ENCODE assay signal across 8 cellular contexts in genomic region chr1:43531453-43531905, GRCh38. TPM values are rescaled to one million over a fixed set of nuclear protein-coding genes. Genes with fewer than 3 reads are reported as not detected.
A peak's percentile ranks its signal among the peaks of the same experiment; 100 is the strongest.
DNase-seq lines count a peak whose midpoint lies in the region; ATAC-seq, FAIRE-seq and TF ChIP-seq lines count a peak whose summit lies in the region.

No MANE protein-coding gene starts in this region.

- peaks cover 40% of the 10 kb centered on the region for H3K27me3 Mint-ChIP-seq in activated CD8-positive, alpha-beta T cell treated with anti-CD3 and anti-CD28 coated beads, Interleukin-2, amount 10 ng/mL, durations not matched to agents 7 days and 5 days (ENCODE audit: low read depth)

- H3K27me3 ChIP-seq in AG04450 (ENCODE audit: control insufficient read depth, insufficient read depth, low read length) (no peaks in the 10 kb centered on the region), heart right ventricle (peaks cover 0 to 38% (median 6%) of the 10 kb centered on the region in 7 donors), psoas muscle (ENCODE audit: insufficient read depth in 3 of 3, low read length in 2 of 3) (peaks cover 0 to 23% (median 3%) of the 10 kb centered on the region in 3 donors)

- TF ChIP-seq CTCF in AG04450 (IDR thresholded peaks at IDR 0.05; ENCODE audit: low read depth, low read length) (no peak), heart right ventricle (IDR thresholded peaks at IDR 0.05) (no peak), psoas muscle (IDR thresholded peaks at IDR 0.05) (no peak)

- H3K36me3 ChIP-seq in heart right ventricle (no peaks in the 10 kb centered on the region), psoas muscle (ENCODE audit: insufficient read depth in 1 of 2, low read depth in 1 of 2) (no peaks in the 10 kb centered on the region)

- peak overlapping the region; percentile 70 for H3K4me3 Mint-ChIP-seq in activated CD8-positive, alpha-beta T cell treated with anti-CD3 and anti-CD28 coated beads, Interleukin-2, amount 10 ng/mL, durations not matched to agents 7 days and 5 days

- 1% methylated on average over 50 to 63 of the region's 63 CpGs for WGBS in heart right ventricle, 2 donors
- WGBS in psoas muscle, 3 donors = 1 to 8% (median 2%) methylated on average over 23 to 63 of the region's 63 CpGs

- peak; percentile 17 for ATAC-seq in activated CD8-positive, alpha-beta T cell treated with anti-CD3 and anti-CD28 coated beads, Interleukin-2, amount 10 ng/mL, durations not matched to agents 7 days and 5 days
- ATAC-seq in heart right ventricle (peak in 3 of 8 donors; percentile 8 to 30 (median 29)), psoas muscle (peak in 3 of 4 donors; percentile 16 to 19 (median 17)), HG03025 (IDR thresholded peaks at IDR 0.05; ENCODE audit: low FRiP score, unreplicated experiment) (no peak), GM21576 (IDR thresholded peaks at IDR 0.05; ENCODE audit: unreplicated experiment) (no peak)

- no peak for FAIRE-seq in H54 (lab: Jason Lieb, UNC)

- DNase-seq in AG04450 (ENCODE audit: low read depth, low spot score) (no peak), H54 (ENCODE audit: insufficient read length, low spot score) (peak; percentile 41), heart right ventricle (no peak), psoas muscle (peak in 1 of 2 donors; percentile 35), inferior parietal cortex (ENCODE audit: extremely low spot score) (no peak)
- DNase-seq in activated CD8-positive, alpha-beta T cell treated with anti-CD3 and anti-CD28 coated beads, Interleukin-2, amount 10 ng/mL, durations not matched to agents 7 days and 5 days = no peak

- intact Hi-C loops in heart right ventricle (cut with DNase I) = loop anchor here in 6 of 10 donors (5.0 to 10.0 kb wide), 6 partner anchors 113 to 516 kb away; partner anchors contain the start of genes KDM4A (in 4 of the 6) and ARTN (in 1 of the 6)
- intact Hi-C loops in psoas muscle (cut with DNase I) = loop anchor here in 1 of 2 donors (5.0 to 10.0 kb wide), 2 partner anchors 116 to 413 kb away; partner anchors contain the start of gene IPO13

- H3K27ac ChIP-seq in AG04450 (ENCODE audit: low read depth, low read length) (no peak overlapping the region), heart right ventricle (no peak overlapping the region), psoas muscle (no peak overlapping the region)

- TF ChIP-seq POLR2A in H54 (IDR thresholded peaks at IDR 0.05; ENCODE audit: low read depth, low read length) = 0 out of 2 replicates have a peak, but pooled peaks have one; percentile 14

- H3K4me1 Mint-ChIP-seq in activated CD8-positive, alpha-beta T cell treated with anti-CD3 and anti-CD28 coated beads, Interleukin-2, amount 10 ng/mL, durations not matched to agents 7 days and 5 days (ENCODE audit: low read depth) = peaks cover 20% of the 10 kb centered on the region

- POLR2A ChIA-PET in AG04450 (lab: Yijun Ruan, JAX) = no interaction called here
- POLR2A ChIA-PET in activated CD8-positive, alpha-beta T cell treated with anti-CD3 and anti-CD28 coated beads, Interleukin-2, amount 10 ng/mL, durations not matched to agents 7 days and 5 days (lab: Charles Lee) = no interaction called here

- peaks cover 0 to 20% (median 11%) of the 10 kb centered on the region in 9 donors for H3K4me1 ChIP-seq in heart right ventricle
- peaks cover 8% of the 10 kb centered on the region for H3K4me1 ChIP-seq in psoas muscle

- H3K4me3 ChIP-seq in AG04450 (ENCODE audit: low read depth, low read length) (peak overlapping the region; percentile 78), heart right ventricle (peak overlapping the region in 9 of 10 donors; percentile 52 to 80 (median 64)), psoas muscle (peak overlapping the region; percentile 69)

- H3K9me3 Mint-ChIP-seq in activated CD8-positive, alpha-beta T cell treated with anti-CD3 and anti-CD28 coated beads, Interleukin-2, amount 10 ng/mL, durations not matched to agents 7 days and 5 days (ENCODE audit: insufficient read depth) = no peaks in the 10 kb centered on the region

- H3K9me3 ChIP-seq in AG04450 (ENCODE audit: control insufficient read depth, insufficient read depth, low read length) (no peaks in the 10 kb centered on the region; the same call in 1 of the 2 replicates), heart right ventricle (no peaks in the 10 kb centered on the region), psoas muscle (no peaks in the 10 kb centered on the region)

- CTCF ChIA-PET in AG04450 (lab: Charles Lee) = interaction anchor here (0.9 kb wide), 1 partner anchor 403 kb away, joined by 3 read pairs; no protein-coding TSS in a partner anchor
- CTCF ChIA-PET in activated CD8-positive, alpha-beta T cell treated with anti-CD3 and anti-CD28 coated beads, Interleukin-2, amount 10 ng/mL, durations not matched to agents 7 days and 5 days (lab: Charles Lee) = interaction anchor here (1.2 to 3.2 kb wide), 3 partner anchors 232 to 505 kb away, joined by 3 to 14 read pairs (median 3); no protein-coding TSS in a partner anchor

- no peak overlapping the region for H3K27ac Mint-ChIP-seq in activated CD8-positive, alpha-beta T cell treated with anti-CD3 and anti-CD28 coated beads, Interleukin-2, amount 10 ng/mL, durations not matched to agents 7 days and 5 days

- no peaks in the 10 kb centered on the region for H3K36me3 Mint-ChIP-seq in activated CD8-positive, alpha-beta T cell treated with anti-CD3 and anti-CD28 coated beads, Interleukin-2, amount 10 ng/mL, durations not matched to agents 7 days and 5 days (ENCODE audit: low read depth)

RNA-seq across cellular contexts. Expression of gene PTPRF, which starts 0.8 kb away (rescaled TPM):
- polyA plus RNA-seq in AG04450 (2011; rRNA removed) (68.3 and 72.0 TPM in 2 replicates), heart right ventricle (1 to 10 TPM; 1.7 to 2.6 TPM), psoas muscle (1 to 10 TPM in 1 of 3 donors, under 1 TPM in 2; 0.65 to 1.3 (median 0.93) TPM)
- 199 and 217 TPM in 2 replicates for polyA minus RNA-seq in AG04450 (2011; rRNA and poly(A)+ RNA removed)
- total RNA-seq in activated CD8-positive, alpha-beta T cell treated with anti-CD3 and anti-CD28 coated beads, Interleukin-2, amount 10 ng/mL, durations not matched to agents 7 days and 5 days = under 1 TPM; 0.61 to 0.65 TPM
- total RNA-seq in heart right ventricle (10 to 100 TPM in 1 of 10 donors, 1 to 10 TPM in 9; 2.5 to 10.3 (median 5.0) TPM), psoas muscle (1 to 10 TPM; 1.9 to 8.9 (median 3.8) TPM)

Comparison
In these comparisons a context has a peak if more than half of its experiments do, and no peak if none do; other contexts are left out.
1. ATAC-seq: peak in activated CD8-positive, alpha-beta T cell treated with anti-CD3 and anti-CD28 coated beads, Interleukin-2, amount 10 ng/mL, durations not matched to agents 7 days and 5 days (single experiment) and psoas muscle (3 of 4); none in HG03025 (single experiment) and GM21576 (single experiment).
2. Peak in every context shown above with its lines, with median percentiles within 50 percentile points of each other: H3K4me3 ChIP-seq.